16 cellular contexts compared by ENCODE assay signal in the genomic region with DNA sequence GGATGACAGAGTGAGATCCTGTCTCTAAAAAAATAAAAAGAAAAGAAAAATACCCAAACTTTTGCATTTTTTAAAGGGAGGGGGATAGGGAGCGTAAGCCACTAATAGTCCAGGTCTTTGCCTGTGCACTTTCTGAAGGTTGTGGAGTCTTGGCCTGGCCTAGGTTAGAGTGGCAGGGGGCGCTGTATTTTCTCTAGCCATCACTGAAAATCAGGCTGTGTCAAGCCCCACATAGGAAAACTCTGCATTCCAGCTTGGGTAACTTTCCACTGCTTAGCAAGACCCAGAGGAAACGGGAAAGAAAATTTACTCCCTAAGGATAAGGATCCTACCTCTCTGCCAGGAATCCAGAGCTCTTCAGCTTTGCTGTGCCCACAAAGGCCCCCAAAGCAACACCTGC. TPM values are rescaled to one million over a fixed set of nuclear protein-coding genes. Genes with fewer than 3 reads are reported as not detected.
DNase-seq lines count a peak whose midpoint lies in the region; ATAC-seq and TF ChIP-seq lines count a peak whose summit lies in the region.
"Had no signal": no experiment of that assay in that cellular context is flagged by ENCODE, and none has a peak within 500 bp of the region (broad histone marks: within the 10 kb centered on the region; RNA-seq: fewer than 3 reads in every experiment).

No MANE protein-coding gene starts in this region.

- BruUV-seq in Panc1 (replicated peaks; lab: Mats Ljungman, UMichigan), result no TSS peak

- peaks cover 11% of the 10 kb centered on the region for H3K4me1 Mint-ChIP-seq in GM23338

- no peak overlapping the region for H3K27ac Mint-ChIP-seq in GM23338
- H3K27ac Mint-ChIP-seq: activated CD8-positive, alpha-beta T cell treated with anti-CD3 and anti-CD28 coated beads for 36 hours; activated T-helper 1 cell treated with anti-CD3 and anti-CD28 coated beads, Interleukin-12 subunit alpha, Interleukin-12 subunit beta, Interleukin-2, Interleukin-4 antibody, amounts not matched to agents 30 ng/mL and 10 ng/mL and 1 ng/mL, durations not matched to agents 14 hours and 24 hours and 36 hours had no signal

- no peaks in the 10 kb centered on the region for H4K20me1 ChIP-seq in GM23338 (replicated peaks; ENCODE audit: insufficient read depth)

- POLR2A ChIA-PET in BJ (lab: Charles Lee) (no interaction called here), Panc1 (lab: Charles Lee) (no interaction called here)

- H3K9me3 ChIP-seq in Panc1 (ENCODE audit: control insufficient read depth, insufficient read depth, low read depth, low read length), result no peaks in the 10 kb centered on the region
- H3K9me3 ChIP-seq: mucosa of descending colon had no signal

- no peak overlapping the region for H3K4me2 ChIP-seq in GM23338
- H3K4me2 ChIP-seq: KMS-11 had no signal

- H3K4me3 Mint-ChIP-seq in GM23338, result no peak overlapping the region
- H3K4me3 Mint-ChIP-seq: activated CD8-positive, alpha-beta T cell treated with anti-CD3 and anti-CD28 coated beads for 36 hours; activated T-helper 1 cell treated with anti-CD3 and anti-CD28 coated beads, Interleukin-12 subunit alpha, Interleukin-12 subunit beta, Interleukin-2, Interleukin-4 antibody, amounts not matched to agents 30 ng/mL and 10 ng/mL and 1 ng/mL, durations not matched to agents 14 hours and 24 hours and 36 hours had no signal

- no peaks in the 10 kb centered on the region for H3K79me2 ChIP-seq in GM23338 (replicated peaks; ENCODE audit: insufficient read depth)

- H3K27ac ChIP-seq in GM23338 (ENCODE audit: low read depth), result no peak overlapping the region
- H3K27ac ChIP-seq in Panc1 (ENCODE audit: low read length), result no peak overlapping the region
- H3K27ac ChIP-seq: KMS-11, VCaP had no signal

- H3K36me3 ChIP-seq in BJ (ENCODE audit: control insufficient read depth, insufficient read depth, low read length) (no peaks in the 10 kb centered on the region), GM23338 (ENCODE audit: insufficient read depth) (no peaks in the 10 kb centered on the region), Panc1 (ENCODE audit: control insufficient read depth, insufficient read depth, low read length) (no peaks in the 10 kb centered on the region)

- intact Hi-C loops in Panc1 (cut with micrococcal nuclease; ENCODE audit: unreplicated experiment), result no loop called here

- H3K36me3 Mint-ChIP-seq in GM23338 (ENCODE audit: low read depth), result no peaks in the 10 kb centered on the region

- H3K4me1 ChIP-seq in GM23338 (ENCODE audit: insufficient read depth) (peaks cover 7% of the 10 kb centered on the region; the same call in 1 of the 2 replicates), Panc1 (ENCODE audit: control insufficient read depth, insufficient read depth, low read length) (no peaks in the 10 kb centered on the region)

- ATAC-seq in GM23338, result peak; percentile 86
- 0 out of 2 replicates have a peak, but pooled peaks have one; percentile 43 for ATAC-seq in Panc1
- ATAC-seq in GM19035 (IDR thresholded peaks at IDR 0.05; ENCODE audit: unreplicated experiment), result no peak
- ATAC-seq in GM19467 (IDR thresholded peaks at IDR 0.05; ENCODE audit: unreplicated experiment), result no peak

- TF ChIP-seq CTCF in BJ (IDR thresholded peaks at IDR 0.05; ENCODE audit: insufficient read depth, low read depth, low read length) (0 out of 2 replicates have a peak, but pooled peaks have one; percentile 4), GM23338 (conservative IDR thresholded peaks at IDR 0.05; ENCODE audit: low read depth in 2 of 2) (peak; percentile 54 to 72), Panc1 (IDR thresholded peaks at IDR 0.05) (no peak), fibroblast of the aortic adventitia (IDR thresholded peaks at IDR 0.05; ENCODE audit: insufficient read depth, low read length) (no peak)

- in situ Hi-C loops in Panc1 (cut with HindIII; ENCODE audit: low pct_unique_long_range_greater_than_20kb, low sequenced_read_pairs), result no loop called here

- H2AFZ ChIP-seq in GM23338, result peak overlapping the region; percentile 81

- CTCF ChIA-PET in BJ (lab: Yijun Ruan, JAX) (interaction anchor here (0.7 to 1.3 kb wide), 3 partner anchors 8 to 581 kb away, joined by 3 to 5 read pairs (median 3); no protein-coding TSS in a partner anchor), Panc1 (lab: Charles Lee) (interaction anchor here (0.7 kb wide), 1 partner anchor 7 kb away, joined by 3 read pairs; no protein-coding TSS in a partner anchor)

- H3K9me2 ChIP-seq in GM23338 (ENCODE audit: insufficient read depth), result no peaks in the 10 kb centered on the region

- H3K27me3 Mint-ChIP-seq in GM23338 (ENCODE audit: insufficient read depth, low read depth, poor library complexity), result peaks cover 3% of the 10 kb centered on the region

- no peaks in the 10 kb centered on the region for H3K9me3 Mint-ChIP-seq in GM23338
- H3K9me3 Mint-ChIP-seq: activated CD8-positive, alpha-beta T cell treated with anti-CD3 and anti-CD28 coated beads for 36 hours; activated T-helper 1 cell treated with anti-CD3 and anti-CD28 coated beads, Interleukin-12 subunit alpha, Interleukin-12 subunit beta, Interleukin-2, Interleukin-4 antibody, amounts not matched to agents 30 ng/mL and 10 ng/mL and 1 ng/mL, durations not matched to agents 14 hours and 24 hours and 36 hours had no signal

- H3F3A ChIP-seq in GM23338 (replicated peaks; ENCODE audit: low read depth), result 0 out of 2 replicates have a peak, but pooled peaks cover 4% of the 10 kb centered on the region

- H3K27me3 ChIP-seq in BJ (ENCODE audit: control insufficient read depth, insufficient read depth, low read length), result peaks cover 2% of the 10 kb centered on the region; the same call in 1 of the 2 replicates
- H3K27me3 ChIP-seq in GM23338 (ENCODE audit: insufficient read depth), result no peaks in the 10 kb centered on the region
- peaks cover 10% of the 10 kb centered on the region for H3K27me3 ChIP-seq in Panc1 (ENCODE audit: control insufficient read depth, insufficient read depth, low read length)

- H3K4me3 ChIP-seq in BJ (ENCODE audit: low read depth, low read length) (no peak overlapping the region), GM23338 (no peak overlapping the region), Panc1 (ENCODE audit: low read depth in 2 of 2, low read length in 2 of 2) (no peak overlapping the region), fibroblast of the aortic adventitia (ENCODE audit: low read depth, low read length) (no peak overlapping the region)
- H3K4me3 ChIP-seq: mucosa of descending colon had no signal

- DNase-seq in BJ (ENCODE audit: low read depth), result no peak
- DNase-seq in GM23338 (ENCODE audit: low spot score), result peak; percentile 74
- DNase-seq in Panc1 (ENCODE audit: low read depth, low spot score), result no peak
- DNase-seq in fibroblast of the aortic adventitia (ENCODE audit: low read depth), result peak; percentile 13
- DNase-seq in 8988T, result no peak
- no peak for DNase-seq in NCI-H446 (lab: John Stamatoyannopoulos, UW)
- DNase-seq: activated CD8-positive, alpha-beta T cell treated with anti-CD3 and anti-CD28 coated beads for 36 hours; hippocampal formation; mucosa of descending colon; occipital lobe had no signal

RNA-seq across cellular contexts. Expression of gene PAX4, which starts 10.5 kb away (rescaled TPM):
- not detected in 2 replicates for polyA plus RNA-seq in BJ (2011; rRNA removed)
- polyA minus RNA-seq in BJ (2011; rRNA and poly(A)+ RNA removed), result not detected in 2 replicates
- total RNA-seq in GM23338 (2014; rRNA removed; shearing (Covaris generic)), result not detected in 2 replicates
- polyA plus RNA-seq in GM23338 (2016; fragmentation: Nextera tagmentation; extraction: Ambion mirVana), result not detected in 2 replicates
- not detected for total RNA-seq in Panc1 (2021; ENCODE audit: unreplicated experiment)
- not detected for polyA plus RNA-seq in Panc1 (2012; ENCODE audit: insufficient read length)
- not detected in 2 replicates for total RNA-seq in fibroblast of the aortic adventitia (ENCODE audit: low replicate concordance)
- total RNA-seq: activated CD8-positive, alpha-beta T cell treated with anti-CD3 and anti-CD28 coated beads for 36 hours; activated T-helper 1 cell treated with anti-CD3 and anti-CD28 coated beads, Interleukin-12 subunit alpha, Interleukin-12 subunit beta, Interleukin-2, Interleukin-4 antibody, amounts not matched to agents 30 ng/mL and 10 ng/mL and 1 ng/mL, durations not matched to agents 14 hours and 24 hours and 36 hours; bronchial epithelial cell; occipital lobe had no signal

RNA-seq across cellular contexts. Expression of gene SND1, which starts 23.5 kb away (rescaled TPM):
- 203 and 204 TPM in 2 replicates for polyA plus RNA-seq in BJ (2011; rRNA removed)
- 218 and 294 TPM in 2 replicates for polyA minus RNA-seq in BJ (2011; rRNA and poly(A)+ RNA removed)
- total RNA-seq in GM23338 (2014; rRNA removed; shearing (Covaris generic)), result 236 and 254 TPM in 2 replicates
- 107 and 112 TPM in 2 replicates for polyA plus RNA-seq in GM23338 (2016; fragmentation: Nextera tagmentation; extraction: Ambion mirVana)
- total RNA-seq in Panc1 (2021; ENCODE audit: unreplicated experiment), result 176 TPM
- 156 TPM for polyA plus RNA-seq in Panc1 (2012; ENCODE audit: insufficient read length)
- total RNA-seq in fibroblast of the aortic adventitia (ENCODE audit: low replicate concordance), result 156 and 202 TPM in 2 replicates

RNA-seq across cellular contexts. Expression of gene FSCN3, which starts 34.9 kb away (rescaled TPM):
- 0.16 and 0.21 TPM in 2 replicates for polyA plus RNA-seq in BJ (2011; rRNA removed)
- polyA minus RNA-seq in BJ (2011; rRNA and poly(A)+ RNA removed), result 0.93 and 1.2 TPM in 2 replicates
- total RNA-seq in GM23338 (2014; rRNA removed; shearing (Covaris generic)), result 0.31 and 3.5 TPM in 2 replicates
- polyA plus RNA-seq in GM23338 (2016; fragmentation: Nextera tagmentation; extraction: Ambion mirVana), result 0.87 TPM in 1 of 2 replicates, not detected in the other
- 1.1 TPM for total RNA-seq in Panc1 (2021; ENCODE audit: unreplicated experiment)
- not detected for polyA plus RNA-seq in Panc1 (2012; ENCODE audit: insufficient read length)
- 3.6 and 3.9 TPM in 2 replicates for total RNA-seq in fibroblast of the aortic adventitia (ENCODE audit: low replicate concordance)

RNA-seq across cellular contexts. Expression of gene ARF5, which starts 40.2 kb away (rescaled TPM):
- 208 and 216 TPM in 2 replicates for polyA plus RNA-seq in BJ (2011; rRNA removed)
- 67.0 and 102 TPM in 2 replicates for polyA minus RNA-seq in BJ (2011; rRNA and poly(A)+ RNA removed)
- total RNA-seq in GM23338 (2014; rRNA removed; shearing (Covaris generic)), result 196 TPM in 2 replicates
- 201 and 206 TPM in 2 replicates for polyA plus RNA-seq in GM23338 (2016; fragmentation: Nextera tagmentation; extraction: Ambion mirVana)
- 155 TPM for total RNA-seq in Panc1 (2021; ENCODE audit: unreplicated experiment)
- 271 TPM for polyA plus RNA-seq in Panc1 (2012; ENCODE audit: insufficient read length)
- 43.6 and 105 TPM in 2 replicates for total RNA-seq in fibroblast of the aortic adventitia (ENCODE audit: low replicate concordance)

RNA-seq across cellular contexts. Expression of gene GCC1, which starts 43.0 kb away (rescaled TPM):
- 9.6 and 10.9 TPM in 2 replicates for polyA plus RNA-seq in BJ (2011; rRNA removed)
- 10.9 and 17.4 TPM in 2 replicates for polyA minus RNA-seq in BJ (2011; rRNA and poly(A)+ RNA removed)
- 17.6 and 21.1 TPM in 2 replicates for total RNA-seq in GM23338 (2014; rRNA removed; shearing (Covaris generic))
- 2.4 and 3.2 TPM in 2 replicates for polyA plus RNA-seq in GM23338 (2016; fragmentation: Nextera tagmentation; extraction: Ambion mirVana)
- 19.1 TPM for total RNA-seq in Panc1 (2021; ENCODE audit: unreplicated experiment)
- polyA plus RNA-seq in Panc1 (2012; ENCODE audit: insufficient read length), result 15.0 TPM
- 16.1 and 27.7 TPM in 2 replicates for total RNA-seq in fibroblast of the aortic adventitia (ENCODE audit: low replicate concordance)

Comparison
In these comparisons a context has a peak if more than half of its experiments do, and no peak if none do; other contexts are left out.
1. DNase-seq: peak in GM23338 (single experiment) and fibroblast of the aortic adventitia (single experiment); none in BJ (single experiment), Panc1 (single experiment), 8988T (single experiment) and NCI-H446 (0 of 2).
2. CTCF ChIP-seq: peak in BJ (single experiment) and GM23338 (2 of 2); none in Panc1 (single experiment) and fibroblast of the aortic adventitia (single experiment).
3. ATAC-seq: peak in GM23338 (single experiment) and Panc1 (single experiment); none in GM19035 (single experiment) and GM19467 (single experiment).